1 cellular context compared by ENCODE assay signal in genomic region chr16:58511933-58512815, GRCh38.
TF ChIP-seq lines count a peak whose summit lies in the region.

No MANE protein-coding gene starts in this region.

TF ChIP-seq in IMR-90, 13 proteins besides CTCF, POLR2A, EP300 and RAD21:
- TF ChIP-seq SMC3 (IDR thresholded peaks at IDR 0.05; ENCODE audit: low read depth, low read length) (peak; percentile 44), MXI1 (IDR thresholded peaks at IDR 0.05; ENCODE audit: borderline replicate concordance, low read depth, low read length) (no peak), CHD1 (IDR thresholded peaks at IDR 0.05; ENCODE audit: low read depth, low read length) (no peak), BHLHE40 (IDR thresholded peaks at IDR 0.05; ENCODE audit: low read depth, low read length) (no peak), FOS (IDR thresholded peaks at IDR 0.05; ENCODE audit: low read depth, low read length) (no peak), MAZ (IDR thresholded peaks at IDR 0.05; ENCODE audit: borderline replicate concordance, low read depth, low read length) (no peak), MAFK (IDR thresholded peaks at IDR 0.05; ENCODE audit: low read depth, low read length) (no peak), RFX5 (IDR thresholded peaks at IDR 0.05; ENCODE audit: low read depth, low read length) (no peak), RCOR1 (IDR thresholded peaks at IDR 0.05; ENCODE audit: insufficient replicate concordance, low read length) (no peak), NFE2L2 (IDR thresholded peaks at IDR 0.05; ENCODE audit: low read depth, low read length) (no peak), CEBPB (IDR thresholded peaks at IDR 0.05; ENCODE audit: low read depth, low read length) (no peak)
- TF ChIP-seq, protein P1, sequence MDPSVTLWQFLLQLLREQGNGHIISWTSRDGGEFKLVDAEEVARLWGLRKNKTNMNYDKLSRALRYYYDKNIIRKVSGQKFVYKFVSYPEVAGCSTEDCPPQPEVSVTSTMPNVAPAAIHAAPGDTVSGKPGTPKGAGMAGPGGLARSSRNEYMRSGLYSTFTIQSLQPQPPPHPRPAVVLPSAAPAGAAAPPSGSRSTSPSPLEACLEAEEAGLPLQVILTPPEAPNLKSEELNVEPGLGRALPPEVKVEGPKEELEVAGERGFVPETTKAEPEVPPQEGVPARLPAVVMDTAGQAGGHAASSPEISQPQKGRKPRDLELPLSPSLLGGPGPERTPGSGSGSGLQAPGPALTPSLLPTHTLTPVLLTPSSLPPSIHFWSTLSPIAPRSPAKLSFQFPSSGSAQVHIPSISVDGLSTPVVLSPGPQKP (IDR thresholded peaks at IDR 0.05; ENCODE audit: borderline replicate concordance, low read depth, low read length): no peak
- TF ChIP-seq, protein P2, sequence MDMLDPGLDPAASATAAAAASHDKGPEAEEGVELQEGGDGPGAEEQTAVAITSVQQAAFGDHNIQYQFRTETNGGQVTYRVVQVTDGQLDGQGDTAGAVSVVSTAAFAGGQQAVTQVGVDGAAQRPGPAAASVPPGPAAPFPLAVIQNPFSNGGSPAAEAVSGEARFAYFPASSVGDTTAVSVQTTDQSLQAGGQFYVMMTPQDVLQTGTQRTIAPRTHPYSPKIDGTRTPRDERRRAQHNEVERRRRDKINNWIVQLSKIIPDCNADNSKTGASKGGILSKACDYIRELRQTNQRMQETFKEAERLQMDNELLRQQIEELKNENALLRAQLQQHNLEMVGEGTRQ (IDR thresholded peaks at IDR 0.05; ENCODE audit: low read depth, low read length): peak; percentile 57
TF ChIP-seq in IMR-90: peak in this region for 2.
